9 cellular contexts compared by ENCODE assay signal in the genomic region with DNA sequence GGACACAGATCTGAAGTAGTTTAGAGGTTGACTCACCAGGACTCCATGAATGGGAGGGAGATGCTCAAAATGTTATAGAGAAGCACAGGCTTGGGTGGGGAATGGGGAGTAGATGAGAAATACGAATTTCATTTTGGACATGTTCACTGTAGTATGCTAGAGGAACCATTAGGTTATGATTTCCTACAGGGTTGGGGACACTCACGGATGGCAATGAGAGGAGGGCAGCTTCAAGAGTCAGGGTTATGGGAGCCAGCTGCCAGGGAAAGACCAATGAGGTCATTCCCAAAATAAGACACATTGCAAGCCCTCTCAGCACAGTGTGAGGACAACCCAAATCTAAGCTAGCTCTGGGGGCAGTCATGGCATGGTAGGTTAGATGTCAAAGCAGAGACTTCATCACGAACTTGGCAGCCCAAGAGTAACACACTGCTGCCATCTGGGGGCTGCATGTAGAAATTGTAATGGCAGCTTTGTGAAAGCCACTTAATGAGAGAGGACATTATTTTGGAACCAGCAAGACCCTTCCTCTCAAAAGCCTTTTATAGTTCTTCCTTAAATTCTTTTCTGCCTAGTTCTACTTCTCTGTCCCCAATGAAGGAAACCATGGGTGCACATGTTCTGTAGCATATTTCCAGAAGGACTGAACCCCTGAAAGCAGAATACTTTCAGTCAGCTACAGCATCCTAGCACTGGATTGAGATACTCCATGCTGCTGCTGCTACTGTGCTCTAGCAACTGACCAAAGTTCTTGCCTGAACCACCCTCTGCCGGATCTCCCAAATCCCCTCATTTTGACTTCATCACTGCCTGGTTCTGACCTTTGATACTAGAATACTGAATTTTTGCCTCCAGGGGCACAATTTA. TPM values are rescaled to one million over a fixed set of nuclear protein-coding genes. Genes with fewer than 3 reads are reported as not detected.
A peak's percentile ranks its signal among the peaks of the same experiment; 100 is the strongest.
DNase-seq lines count a peak whose midpoint lies in the region; ATAC-seq and TF ChIP-seq lines count a peak whose summit lies in the region.
"Had no signal": no experiment of that assay in that cellular context is flagged by ENCODE, and none has a peak within 500 bp of the region (broad histone marks: within the 10 kb centered on the region; RNA-seq: fewer than 3 reads in every experiment).

No MANE protein-coding gene starts in this region.

- BruUV-seq in Caco-2 (replicated peaks; lab: Mats Ljungman, UMichigan): no TSS peak

- intact Hi-C loops in Caco-2 (cut with micrococcal nuclease; ENCODE audit: unreplicated experiment): loop anchor here (1.0 kb wide), 4 partner anchors 45 to 203 kb away; no protein-coding TSS in a partner anchor

- peak; percentile 36 to 49 for DNase-seq in Caco-2
- DNase-seq in HCEC 1CT: peak; percentile 37
- DNase-seq in NCI-H524 treated with DMSO at 0.1 percent for 48 hours (lab: John Stamatoyannopoulos, UW): peak; percentile 37
- peak; percentile 25 for DNase-seq in activated CD8-positive, alpha-beta memory T cell treated with anti-CD3 and anti-CD28 coated beads, Interleukin-2, amount 50 U/mL, for 4 hours
- DNase-seq in foreskin melanocyte: peak; percentile 31
- DNase-seq in pons (ENCODE audit: low spot score): peak; percentile 57

- no peak overlapping the region for H3K27ac Mint-ChIP-seq in Caco-2 (ENCODE audit: unreplicated experiment)
- H3K27ac Mint-ChIP-seq: natural killer cell treated with Interleukin-12 subunit alpha and Interleukin-12 subunit beta and Interleukin-15 and Interleukin-18, amount 100 ng/mL, for 72 hours had no signal

- ATAC-seq in HG02678 (IDR thresholded peaks at IDR 0.05; ENCODE audit: unreplicated experiment) (no peak), HG03460 (IDR thresholded peaks at IDR 0.05; ENCODE audit: unreplicated experiment) (no peak)

- peak; percentile 55 to 70 for TF ChIP-seq CTCF in Caco-2 (IDR thresholded peaks at IDR 0.05; ENCODE audit: insufficient read depth in 1 of 2, low read depth in 1 of 2, low read length in 1 of 2, severe bottlenecking in 1 of 2, unreplicated experiment in 1 of 2)

- CTCF ChIA-PET in Caco-2 (lab: Charles Lee): interaction anchor here (0.8 to 0.9 kb wide), 2 partner anchors 32 to 163 kb away, joined by 5 read pairs; no protein-coding TSS in a partner anchor

- no peaks in the 10 kb centered on the region for H3K4me1 ChIP-seq in Caco-2

- no peaks in the 10 kb centered on the region for H3K9me3 ChIP-seq in Caco-2

- H3K27me3 Mint-ChIP-seq in Caco-2 (ENCODE audit: insufficient read depth, unreplicated experiment): no peaks in the 10 kb centered on the region

- H3K36me3 Mint-ChIP-seq in Caco-2 (ENCODE audit: insufficient read depth, unreplicated experiment): no peaks in the 10 kb centered on the region
- H3K36me3 Mint-ChIP-seq: natural killer cell treated with Interleukin-12 subunit alpha and Interleukin-12 subunit beta and Interleukin-15 and Interleukin-18, amount 100 ng/mL, for 72 hours had no signal

- H3K4me1 Mint-ChIP-seq in Caco-2 (ENCODE audit: low read depth, unreplicated experiment): no peaks in the 10 kb centered on the region

- H3K9me3 Mint-ChIP-seq in Caco-2 (ENCODE audit: unreplicated experiment): no peaks in the 10 kb centered on the region
- H3K9me3 Mint-ChIP-seq: natural killer cell treated with Interleukin-12 subunit alpha and Interleukin-12 subunit beta and Interleukin-15 and Interleukin-18, amount 100 ng/mL, for 72 hours had no signal

- POLR2A ChIA-PET in Caco-2 (lab: Charles Lee): no interaction called here

- no peak overlapping the region for H3K4me3 Mint-ChIP-seq in Caco-2 (ENCODE audit: unreplicated experiment)
- H3K4me3 Mint-ChIP-seq: natural killer cell treated with Interleukin-12 subunit alpha and Interleukin-12 subunit beta and Interleukin-15 and Interleukin-18, amount 100 ng/mL, for 72 hours had no signal

- no peaks in the 10 kb centered on the region for H3K27me3 ChIP-seq in Caco-2 (replicated peaks; ENCODE audit: control insufficient read depth, insufficient read depth, low read length)

- no peak overlapping the region for H3K4me3 ChIP-seq in Caco-2 (ENCODE audit: low read depth, low read length)

- H3K36me3 ChIP-seq in Caco-2 (ENCODE audit: control insufficient read depth, insufficient read depth, low read length): no peaks in the 10 kb centered on the region

RNA-seq across cellular contexts. Expression of a gene that starts 16.2 kb away (rescaled TPM):
- 0.19 and 0.39 TPM in 2 replicates for total RNA-seq in Caco-2 (2022)
- total RNA-seq: natural killer cell treated with Interleukin-12 subunit alpha and Interleukin-12 subunit beta and Interleukin-15 and Interleukin-18, amount 100 ng/mL, for 72 hours had no signal
